ENCODE assay signal across 22 cellular contexts in genomic region chr11:70410276-70410675, GRCh38.
"Had no signal": no experiment of that assay in that cellular context is flagged by ENCODE, and none has a peak within 500 bp of the region (broad histone marks: within the 10 kb centered on the region; RNA-seq: fewer than 3 reads in every experiment).

No MANE protein-coding gene starts in this region.

- ATAC-seq: activated naive CD4-positive, alpha-beta T cell treated with anti-CD3 and anti-CD28 coated beads, Interleukin-2, amount 50 U/mL, for 72 hours; activated T-cell treated with anti-CD3 and anti-CD28 coated beads, Interleukin-2, amount 50 U/mL, for 72 hours; body of pancreas; gastrocnemius medialis; left lobe of liver; pancreas had no signal

- H3K36me3 Mint-ChIP-seq: immature natural killer cell had no signal

- H3K27ac Mint-ChIP-seq: activated naive CD4-positive, alpha-beta T cell treated with anti-CD3 and anti-CD28 coated beads, Interleukin-2, amount 50 U/mL, for 72 hours; activated T-cell treated with anti-CD3 and anti-CD28 coated beads, Interleukin-2, amount 50 U/mL, for 72 hours; immature natural killer cell; nephron had no signal

- H3K4me1 ChIP-seq: body of pancreas, colonic mucosa, gastrocnemius medialis, pancreas, psoas muscle, tibial nerve had no signal

- H3K27ac ChIP-seq: body of pancreas, colonic mucosa, gastrocnemius medialis, pancreas, psoas muscle, tibial nerve had no signal

- H3K4me1 Mint-ChIP-seq: nephron had no signal

- H3K9me3 ChIP-seq: body of pancreas, colonic mucosa, gastrocnemius medialis, pancreas, psoas muscle, tibial nerve had no signal

- H3K4me3 ChIP-seq: body of pancreas, colonic mucosa, gastrocnemius medialis, lung, pancreas, psoas muscle, tibial nerve had no signal

- H3K4me3 Mint-ChIP-seq: activated T-cell treated with anti-CD3 and anti-CD28 coated beads, Interleukin-2, amount 50 U/mL, for 72 hours; immature natural killer cell; nephron had no signal

- H3K27me3 ChIP-seq: body of pancreas, colonic mucosa, gastrocnemius medialis, pancreas, tibial nerve had no signal

- DNase-seq: activated CD4-positive, alpha-beta T cell treated with anti-CD3 and anti-CD28 coated beads for 4 hours; activated CD4-positive, alpha-beta T cell treated with anti-CD3 and anti-CD28 coated beads, Interleukin-2, amount 50 U/mL, for 4 hours; activated CD4-positive, CD25-positive, alpha-beta regulatory T cell; activated naive CD4-positive, alpha-beta T cell; activated T-cell treated with anti-CD3 and anti-CD28 coated beads for 4 hours; activated T-cell treated with anti-CD3 and anti-CD28 coated beads, Interleukin-2, amount 50 U/mL, for 72 hours; body of pancreas; cerebellar nuclear complex; colonic mucosa; effector CD8-positive, alpha-beta T cell; erythroblast; gastrocnemius medialis; immature natural killer cell; kidney; pancreas; psoas muscle; stimulated activated naive CD4-positive, alpha-beta T cell treated with Interleukin-2 at 50 U/mL for 16 hours had no signal

- H3K9me3 Mint-ChIP-seq: activated naive CD4-positive, alpha-beta T cell treated with anti-CD3 and anti-CD28 coated beads, Interleukin-2, amount 50 U/mL, for 72 hours; activated T-cell treated with anti-CD3 and anti-CD28 coated beads, Interleukin-2, amount 50 U/mL, for 72 hours; immature natural killer cell; nephron had no signal
